Comparison of ENCODE assay signal across 8 cellular contexts in genomic region chr14:105203057-105203494, GRCh38. TPM values are rescaled to one million over a fixed set of nuclear protein-coding genes. Genes with fewer than 3 reads are reported as not detected.
A peak's percentile ranks its signal among the peaks of the same experiment; 100 is the strongest.
DNase-seq lines count a peak whose midpoint lies in the region; ATAC-seq and TF ChIP-seq lines count a peak whose summit lies in the region.

No MANE protein-coding gene starts in this region.

- H3K9ac ChIP-seq in adipocyte (ENCODE audit: low read length): peak overlapping the region; percentile 49

- peaks cover 6% of the 10 kb centered on the region for H3K27me3 ChIP-seq in CD8-positive, alpha-beta memory T cell (ENCODE audit: insufficient read depth, low read length, poor library complexity, severe bottlenecking)
- H3K27me3 ChIP-seq in adipocyte (replicated peaks; ENCODE audit: control insufficient read depth, insufficient read depth, low read length) (peaks cover 24% of the 10 kb centered on the region), left ventricle myocardium inferior (ENCODE audit: low read depth) (peaks cover 24% of the 10 kb centered on the region)

- TF ChIP-seq CTCF in left ventricle myocardium inferior (IDR thresholded peaks at IDR 0.05; ENCODE audit: borderline replicate concordance): peak; percentile 95

- no peaks in the 10 kb centered on the region for H3K9me3 ChIP-seq in CD8-positive, alpha-beta memory T cell (ENCODE audit: low read length)
- no peaks in the 10 kb centered on the region for H3K9me3 ChIP-seq in adipocyte (ENCODE audit: control insufficient read depth, low read length)
- no peaks in the 10 kb centered on the region for H3K9me3 ChIP-seq in left ventricle myocardium inferior (replicated peaks)

- H3K27me3 Mint-ChIP-seq in CD8-positive, alpha-beta memory T cell: peaks cover 25 to 26% of the 10 kb centered on the region in 2 donors

- no peak overlapping the region for H3K4me3 ChIP-seq in CD8-positive, alpha-beta memory T cell (ENCODE audit: low read length)
- H3K4me3 ChIP-seq in adipocyte (ENCODE audit: low read length): no peak overlapping the region
- no peak overlapping the region for H3K4me3 ChIP-seq in left ventricle myocardium inferior

- no peaks in the 10 kb centered on the region for H3K9me3 Mint-ChIP-seq in CD8-positive, alpha-beta memory T cell

- H3K27ac ChIP-seq in CD8-positive, alpha-beta memory T cell (ENCODE audit: low read depth, low read length): no peak overlapping the region
- H3K27ac ChIP-seq in left ventricle myocardium inferior (replicated peaks): peak overlapping the region; percentile 95

- no peak overlapping the region for H3K27ac Mint-ChIP-seq in CD8-positive, alpha-beta memory T cell

- H3K4me1 Mint-ChIP-seq in CD8-positive, alpha-beta memory T cell: peaks cover 0 to 14% (median 5%) of the 10 kb centered on the region in 3 donors

- no peaks in the 10 kb centered on the region for H3K36me3 Mint-ChIP-seq in CD8-positive, alpha-beta memory T cell

- H3K4me3 Mint-ChIP-seq in CD8-positive, alpha-beta memory T cell: no peak overlapping the region

- peaks cover 19% of the 10 kb centered on the region for H3K4me1 ChIP-seq in CD8-positive, alpha-beta memory T cell (ENCODE audit: insufficient read depth, low read length)
- H3K4me1 ChIP-seq in adipocyte (ENCODE audit: control insufficient read depth, insufficient read depth, low read length) (peaks cover 30% of the 10 kb centered on the region), left ventricle myocardium inferior (peaks cover 90% of the 10 kb centered on the region)

- intact Hi-C loops in left ventricle myocardium inferior (cut with micrococcal nuclease): no loop called here
- intact Hi-C loops in sciatic nerve (cut with DNase I): loop anchor here (5.0 kb wide), 1 partner anchor 144 kb away; no protein-coding TSS in a partner anchor

- CTCF ChIA-PET in CD8-positive, alpha-beta memory T cell (lab: Charles Lee): interaction anchor here (0.9 to 3.7 kb wide), 4 partner anchors 9 to 149 kb away, joined by 3 to 24 read pairs (median 10); no protein-coding TSS in a partner anchor

- peak; percentile 67 for ATAC-seq in sciatic nerve
- ATAC-seq in GM21381 (IDR thresholded peaks at IDR 0.05; ENCODE audit: unreplicated experiment): no peak
- no peak for ATAC-seq in HG03520 (IDR thresholded peaks at IDR 0.05; ENCODE audit: unreplicated experiment)

- no peaks in the 10 kb centered on the region for H3K36me3 ChIP-seq in CD8-positive, alpha-beta memory T cell (ENCODE audit: insufficient read depth, low read length)
- H3K36me3 ChIP-seq in adipocyte (ENCODE audit: control insufficient read depth, insufficient read depth, low read length, severe bottlenecking) (no peaks in the 10 kb centered on the region), left ventricle myocardium inferior (no peaks in the 10 kb centered on the region)

- DNase-seq in CD8-positive, alpha-beta memory T cell: peak; percentile 42 to 72 (median 55)
- DNase-seq in HT1080 (ENCODE audit: low read depth): peak; percentile 39
- peak; percentile 58 for DNase-seq in SW480 (ENCODE audit: low spot score)
- peak; percentile 89 for DNase-seq in adipocyte (ENCODE audit: low read depth)
- DNase-seq in left ventricle myocardium inferior: peak; percentile 73
- DNase-seq in sciatic nerve (ENCODE audit: low spot score): peak; percentile 88

- POLR2A ChIA-PET in CD8-positive, alpha-beta memory T cell (lab: Charles Lee): no interaction called here

RNA-seq across cellular contexts. Expression of gene NUDT14, which starts 22.0 kb away (rescaled TPM):
- 1 to 10 TPM; 6.7 to 6.9 TPM for total RNA-seq in CD8-positive, alpha-beta memory T cell
- 12.4 TPM for polyA plus RNA-seq in CD8-positive, alpha-beta memory T cell
- 14.2 and 21.4 TPM in 2 replicates for total RNA-seq in HT1080 (2014; rRNA removed; shearing (Covaris generic))
- polyA plus RNA-seq in HT1080 (2015; cell fraction: cytosol; rRNA removed): 21.8 and 28.2 TPM in 2 replicates
- polyA plus RNA-seq in HT1080 (2015; cell fraction: nucleus; rRNA removed): 13.9 and 17.2 TPM in 2 replicates
- total RNA-seq in left ventricle myocardium inferior: 22.9 TPM
- 21.7 TPM for total RNA-seq in sciatic nerve

RNA-seq across cellular contexts. Expression of gene JAG2, which starts 34.5 kb away (rescaled TPM):
- total RNA-seq in CD8-positive, alpha-beta memory T cell: 1 to 10 TPM in 1 of 2 experiments, under 1 TPM in 1; 0.37 to 1.2 TPM
- 0.15 TPM for polyA plus RNA-seq in CD8-positive, alpha-beta memory T cell
- total RNA-seq in HT1080 (2014; rRNA removed; shearing (Covaris generic)): 0.47 and 0.48 TPM in 2 replicates
- 0.30 and 0.47 TPM in 2 replicates for polyA plus RNA-seq in HT1080 (2015; cell fraction: cytosol; rRNA removed)
- 2.1 and 2.6 TPM in 2 replicates for polyA plus RNA-seq in HT1080 (2015; cell fraction: nucleus; rRNA removed)
- 26.1 TPM for total RNA-seq in left ventricle myocardium inferior
- 24.9 TPM for total RNA-seq in sciatic nerve

RNA-seq across cellular contexts. Expression of gene BTBD6, which starts 45.3 kb away (rescaled TPM):
- total RNA-seq in CD8-positive, alpha-beta memory T cell: 10 to 100 TPM; 54.1 to 55.0 TPM
- polyA plus RNA-seq in CD8-positive, alpha-beta memory T cell: 16.2 TPM
- 8.3 and 9.3 TPM in 2 replicates for total RNA-seq in HT1080 (2014; rRNA removed; shearing (Covaris generic))
- 9.8 and 12.7 TPM in 2 replicates for polyA plus RNA-seq in HT1080 (2015; cell fraction: cytosol; rRNA removed)
- 10.1 and 11.2 TPM in 2 replicates for polyA plus RNA-seq in HT1080 (2015; cell fraction: nucleus; rRNA removed)
- total RNA-seq in left ventricle myocardium inferior (45.3 TPM), sciatic nerve (34.7 TPM)

Comparison
In these comparisons a context has a peak if more than half of its experiments do, and no peak if none do; other contexts are left out.
1. DNase-seq: peak in every context shown above with its lines; median percentile 89 in adipocyte; 88 in sciatic nerve; 73 in left ventricle myocardium inferior; 58 in SW480; 55 in CD8-positive, alpha-beta memory T cell; 39 in HT1080.
2. RNA of gene JAG2, which starts 34.5 kb away (total RNA-seq): 26.1 TPM in left ventricle myocardium inferior (single experiment) and 24.9 TPM in sciatic nerve (single experiment); 0.37 to 1.2 TPM in CD8-positive, alpha-beta memory T cell and 0.47 to 0.48 TPM in HT1080; every median in the first group is over 10 times any median in the second.